1 cellular context compared by ENCODE assay signal in genomic region chr19:29694669-29695627, GRCh38.
TF ChIP-seq lines count a peak whose summit lies in the region.

No MANE protein-coding gene starts in this region.

TF ChIP-seq in H1, 55 proteins besides CTCF, POLR2A, EP300 and RAD21:
- TF ChIP-seq RBBP5 (IDR thresholded peaks at IDR 0.05; ENCODE audit: borderline replicate concordance, low read depth, low read length) (no peak), BACH1 (IDR thresholded peaks at IDR 0.05; ENCODE audit: low read length) (0 out of 2 replicates have a peak, but pooled peaks have one; percentile 8), SIN3A (conservative IDR thresholded peaks at IDR 0.05 in 1 of 2, IDR thresholded peaks at IDR 0.05 in 1 of 2; ENCODE audit: low read depth in 1 of 2, low read length in 2 of 2) (0 out of 4 replicates have a peak, but pooled peaks of 1 of the 2 experiments have one; percentile 42)
